ENCODE assay signal across 28 cellular contexts in the genomic region with DNA sequence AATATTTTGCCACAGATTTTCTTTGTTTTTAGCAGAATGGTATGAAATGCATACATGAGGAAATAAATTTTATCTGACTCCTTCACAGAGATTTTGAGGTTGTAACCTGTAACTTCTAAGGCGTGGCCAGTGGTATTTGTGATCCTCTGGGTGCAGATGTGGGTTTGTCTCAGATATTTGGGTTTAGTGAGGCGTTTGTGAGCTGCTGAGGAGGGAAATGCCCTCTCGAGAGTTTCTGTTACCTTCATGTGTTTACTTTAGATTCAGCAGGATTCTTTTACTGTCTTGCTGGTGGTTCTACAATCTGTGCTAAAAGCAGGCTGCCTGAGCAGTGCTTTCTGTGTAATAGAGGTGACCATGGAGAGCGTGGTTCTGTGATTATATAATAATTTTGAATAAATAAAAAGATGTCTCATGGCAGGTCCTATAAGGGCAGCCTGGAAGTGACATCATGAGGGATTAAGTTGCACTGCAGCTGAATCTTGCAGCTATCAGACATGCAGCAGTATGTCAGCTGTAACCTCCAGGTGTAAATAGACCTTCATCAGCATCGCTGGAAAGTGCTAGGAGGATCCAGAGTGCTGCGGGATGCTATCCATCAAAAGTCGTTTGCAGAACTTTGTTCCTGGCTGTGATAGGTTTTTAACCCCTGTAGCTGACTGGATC. TPM values are rescaled to one million over a fixed set of nuclear protein-coding genes. Genes with fewer than 3 reads are reported as not detected.
DNase-seq lines count a peak whose midpoint lies in the region; ATAC-seq and TF ChIP-seq lines count a peak whose summit lies in the region.
"Had no signal": no experiment of that assay in that cellular context is flagged by ENCODE, and none has a peak within 500 bp of the region (broad histone marks: within the 10 kb centered on the region; RNA-seq: fewer than 3 reads in every experiment).

No MANE protein-coding gene starts in this region.

- H3K27ac Mint-ChIP-seq in osteocyte (ENCODE audit: unreplicated experiment): peak overlapping the region; percentile 16
- H3K27ac Mint-ChIP-seq: activated CD8-positive, alpha-beta T cell treated with anti-CD3 and anti-CD28 coated beads for 36 hours; activated naive CD8-positive, alpha-beta T cell treated with anti-CD3 and anti-CD28 coated beads, Interleukin-2, amount 50 U/mL, for 24 hours; B cell; natural killer cell treated with Interleukin-12 subunit alpha and Interleukin-12 subunit beta and Interleukin-15 and Interleukin-18, amount 100 ng/mL, for 72 hours had no signal

- no peak for DNase-seq in osteocyte (ENCODE audit: extremely low spot score, unreplicated experiment)
- DNase-seq in activated T-cell treated with anti-CD3 and anti-CD28 coated beads for 4 hours: no peak
- no peak for DNase-seq in MM.1S
- DNase-seq in SKM-1 (lab: John Stamatoyannopoulos, UW; ENCODE audit: unreplicated experiment): no peak
- DNase-seq: activated CD8-positive, alpha-beta T cell treated with anti-CD3 and anti-CD28 coated beads for 36 hours; activated effector memory CD4-positive, alpha-beta T cell treated with anti-CD3 and anti-CD28 coated beads, Interleukin-2, amount 50 U/mL, for 16 hours; activated naive CD8-positive, alpha-beta T cell treated with anti-CD3 and anti-CD28 coated beads, Interleukin-2, amount 50 U/mL, for 24 hours; COR-L47; DMS53; kidney; lower lobe of right lung; mucosa of descending colon; NCI-H1417 treated with DMSO at 0.1 percent for 48 hours; NCI-H524 treated with DMSO at 0.1 percent for 48 hours; ovary; right cardiac atrium; stimulated activated CD4-positive, alpha-beta T cell treated with anti-CD3 and anti-CD28 coated beads, Interleukin-2, amount 100 ng/mL, for 48 hours; T-helper 2 cell; upper lobe of right lung had no signal

- H3K79me2 ChIP-seq in KMS-11 (ENCODE audit: insufficient read depth, low read depth) (peaks cover 76% of the 10 kb centered on the region), MM.1S (ENCODE audit: low read length) (no peaks in the 10 kb centered on the region)

- no peaks in the 10 kb centered on the region for H3K9me3 Mint-ChIP-seq in osteocyte (ENCODE audit: unreplicated experiment)
- H3K9me3 Mint-ChIP-seq: activated CD8-positive, alpha-beta T cell treated with anti-CD3 and anti-CD28 coated beads for 36 hours; central memory CD8-positive, alpha-beta T cell; natural killer cell treated with Interleukin-12 subunit alpha and Interleukin-12 subunit beta and Interleukin-15 and Interleukin-18, amount 100 ng/mL, for 72 hours had no signal

- H3K27me3 Mint-ChIP-seq in osteocyte (ENCODE audit: unreplicated experiment): no peaks in the 10 kb centered on the region
- H3K27me3 Mint-ChIP-seq: central memory CD8-positive, alpha-beta T cell had no signal

- H3K4me1 Mint-ChIP-seq in osteocyte (ENCODE audit: unreplicated experiment): peaks cover 13% of the 10 kb centered on the region
- H3K4me1 Mint-ChIP-seq: central memory CD8-positive, alpha-beta T cell had no signal

- peaks cover 26 to 53% (median 37%) of the 10 kb centered on the region in 10 experiments for H3K4me1 ChIP-seq in BLaER1 treated with 17β-estradiol and CSF1 and Interleukin-3, amounts not matched to agents 10 nM and 100 nM
- H3K4me1 ChIP-seq in KMS-11 (ENCODE audit: low read depth, poor library complexity, severe bottlenecking) (peaks cover 72% of the 10 kb centered on the region), MM.1S (ENCODE audit: low read length) (no peaks in the 10 kb centered on the region)
- H3K4me1 ChIP-seq: HAP-1 had no signal

- no peaks in the 10 kb centered on the region for H3F3A ChIP-seq in MM.1S (ENCODE audit: insufficient read depth, low read length)

- no peak overlapping the region for H3K4me3 ChIP-seq in BLaER1 treated with 17β-estradiol and CSF1 and Interleukin-3, amounts not matched to agents 10 nM and 100 nM
- H3K4me3 ChIP-seq in KMS-11 (IDR thresholded peaks at IDR 0.05; ENCODE audit: insufficient read depth, low read depth, low read length): no peak overlapping the region
- H3K4me3 ChIP-seq in MM.1S (ENCODE audit: low read length): no peak overlapping the region
- H3K4me3 ChIP-seq: HAP-1, lower lobe of right lung, mucosa of descending colon, ovary, SK-N-MC, upper lobe of right lung had no signal

- H3K27me3 ChIP-seq in BLaER1 treated with 17β-estradiol and CSF1 and Interleukin-3, amounts not matched to agents 10 nM and 100 nM: no peaks in the 10 kb centered on the region; a peak in 1 of 22 replicates
- H3K27me3 ChIP-seq in KMS-11 (ENCODE audit: insufficient read depth, low read depth) (no peaks in the 10 kb centered on the region), MM.1S (replicated peaks; ENCODE audit: insufficient read depth, low read length) (no peaks in the 10 kb centered on the region)
- H3K27me3 ChIP-seq: ovary, upper lobe of right lung had no signal

- no peak overlapping the region for H3K9ac ChIP-seq in BLaER1 treated with 17β-estradiol and CSF1 and Interleukin-3, amounts not matched to agents 10 nM and 100 nM
- H3K9ac ChIP-seq in KMS-11 (peak overlapping the region; percentile 24; the same call in 1 of the 2 replicates), MM.1S (ENCODE audit: low read length) (no peak overlapping the region)

- no peaks in the 10 kb centered on the region for H4K20me1 ChIP-seq in BLaER1 treated with 17β-estradiol and CSF1 and Interleukin-3, amounts not matched to agents 10 nM and 100 nM
- H4K20me1 ChIP-seq in KMS-11 (ENCODE audit: insufficient read depth) (0 out of 2 replicates have a peak, but pooled peaks cover 4% of the 10 kb centered on the region), MM.1S (ENCODE audit: insufficient read depth, low read length) (no peaks in the 10 kb centered on the region)

- no peak for ATAC-seq in GM19467 (IDR thresholded peaks at IDR 0.05; ENCODE audit: unreplicated experiment)
- ATAC-seq: activated CD8-positive, alpha-beta T cell treated with anti-CD3 and anti-CD28 coated beads for 36 hours; mucosa of descending colon; upper lobe of right lung had no signal

- peaks cover 16% of the 10 kb centered on the region for H3K36me3 Mint-ChIP-seq in osteocyte (ENCODE audit: unreplicated experiment)
- H3K36me3 Mint-ChIP-seq: natural killer cell treated with Interleukin-12 subunit alpha and Interleukin-12 subunit beta and Interleukin-15 and Interleukin-18, amount 100 ng/mL, for 72 hours had no signal

- H3K9me3 ChIP-seq in BLaER1 treated with 17β-estradiol and CSF1 and Interleukin-3, amounts not matched to agents 10 nM and 100 nM (replicated peaks in 1 of 11): peaks cover 19 to 39% (median 29%) of the 10 kb centered on the region in 11 experiments
- H3K9me3 ChIP-seq in MM.1S (replicated peaks; ENCODE audit: insufficient read depth, low read length): no peaks in the 10 kb centered on the region
- H3K9me3 ChIP-seq: HAP-1, lower lobe of right lung, mucosa of descending colon, ovary, upper lobe of right lung had no signal

- H2AFZ ChIP-seq in KMS-11 (ENCODE audit: low read depth) (no peak overlapping the region), MM.1S (ENCODE audit: low read length) (no peak overlapping the region)

- TF ChIP-seq CTCF in KMS-11 (conservative IDR thresholded peaks at IDR 0.05; ENCODE audit: low read depth, low read length) (no peak), osteocyte (IDR thresholded peaks at IDR 0.05) (no peak), MM.1S (IDR thresholded peaks at IDR 0.05; ENCODE audit: low read length) (no peak)

- H3K4me2 ChIP-seq in BLaER1 treated with 17β-estradiol and CSF1 and Interleukin-3, amounts not matched to agents 10 nM and 100 nM: peak overlapping the region in 6 of 11 experiments; percentile 8 to 38 (median 27); a peak in 7 of 22 replicates
- H3K4me2 ChIP-seq in KMS-11: peak overlapping the region; percentile 93
- no peak overlapping the region for H3K4me2 ChIP-seq in MM.1S (ENCODE audit: low read depth, low read length)

- peaks cover 0 to 5% (median 0%) of the 10 kb centered on the region in 11 experiments; a peak in 2 of 22 replicates for H3K36me3 ChIP-seq in BLaER1 treated with 17β-estradiol and CSF1 and Interleukin-3, amounts not matched to agents 10 nM and 100 nM
- no peaks in the 10 kb centered on the region for H3K36me3 ChIP-seq in KMS-11 (ENCODE audit: insufficient read depth)
- no peaks in the 10 kb centered on the region for H3K36me3 ChIP-seq in MM.1S (replicated peaks; ENCODE audit: insufficient read depth, low read length)
- H3K36me3 ChIP-seq: HAP-1, lower lobe of right lung, ovary had no signal

- H3K9me2 ChIP-seq in MM.1S (replicated peaks; ENCODE audit: insufficient read depth, low read length): no peaks in the 10 kb centered on the region

- no peak overlapping the region for H3K4me3 Mint-ChIP-seq in osteocyte (ENCODE audit: unreplicated experiment)
- H3K4me3 Mint-ChIP-seq: activated CD8-positive, alpha-beta T cell treated with anti-CD3 and anti-CD28 coated beads for 36 hours; activated naive CD8-positive, alpha-beta T cell treated with anti-CD3 and anti-CD28 coated beads, Interleukin-2, amount 50 U/mL, for 24 hours; B cell; central memory CD8-positive, alpha-beta T cell; natural killer cell treated with Interleukin-12 subunit alpha and Interleukin-12 subunit beta and Interleukin-15 and Interleukin-18, amount 100 ng/mL, for 72 hours had no signal

- H3K27ac ChIP-seq in BLaER1 treated with 17β-estradiol and CSF1 and Interleukin-3, amounts not matched to agents 10 nM and 100 nM: no peak overlapping the region
- peak overlapping the region; percentile 78 for H3K27ac ChIP-seq in KMS-11
- peak overlapping the region; percentile 8 for H3K27ac ChIP-seq in angular gyrus (ENCODE audit: low read depth, low read length)
- H3K27ac ChIP-seq in MM.1S (ENCODE audit: low read length): no peak overlapping the region
- H3K27ac ChIP-seq: lower lobe of right lung, ovary, SK-N-MC, upper lobe of right lung had no signal

RNA-seq across cellular contexts. Expression of a gene that starts 34.2 kb away (rescaled TPM):
- 36.9 and 37.0 TPM in 2 replicates for total RNA-seq in osteocyte
- total RNA-seq: B cell had no signal

Comparison
In these comparisons a context has a peak if more than half of its experiments do, and no peak if none do; other contexts are left out.
1. H3K27ac ChIP-seq: peak in KMS-11 (single experiment) and angular gyrus (single experiment); none in BLaER1 treated with 17β-estradiol and CSF1 and Interleukin-3, amounts not matched to agents 10 nM and 100 nM (0 of 11) and MM.1S (single experiment).